17 cellular contexts compared by ENCODE assay signal in genomic region chr4:167171928-167172327, GRCh38.
A peak's percentile ranks its signal among the peaks of the same experiment; 100 is the strongest.
DNase-seq lines count a peak whose midpoint lies in the region; ATAC-seq and TF ChIP-seq lines count a peak whose summit lies in the region.
"Had no signal": no experiment of that assay in that cellular context is flagged by ENCODE, and none has a peak within 500 bp of the region (broad histone marks: within the 10 kb centered on the region; RNA-seq: fewer than 3 reads in every experiment).

No MANE protein-coding gene starts in this region.

- no peak for ATAC-seq in WTC11
- ATAC-seq: CD8-positive, alpha-beta T cell had no signal

- no peaks in the 10 kb centered on the region for H3K36me3 Mint-ChIP-seq in WTC11
- H3K36me3 Mint-ChIP-seq: CD8-positive, alpha-beta T cell had no signal

- peaks cover 9% of the 10 kb centered on the region for H3K4me1 Mint-ChIP-seq in WTC11
- H3K4me1 Mint-ChIP-seq: B cell had no signal

- H3K27ac Mint-ChIP-seq in WTC11, result 0 out of 2 replicates have a peak overlapping the region, but pooled peaks have one; percentile 38
- H3K27ac Mint-ChIP-seq: B cell; CD4-positive, alpha-beta T cell; CD8-positive, alpha-beta T cell had no signal

- DNase-seq in WTC11 (ENCODE audit: low spot score) (no peak), medulla oblongata (ENCODE audit: extremely low spot score) (peak; percentile 21), pons (ENCODE audit: low spot score) (peak; percentile 45), NCI-H2107 treated with DMSO at 0.1 percent for 48 hours (lab: John Stamatoyannopoulos, UW; ENCODE audit: unreplicated experiment) (no peak), NCI-H2171 (lab: John Stamatoyannopoulos, UW) (no peak), DMS79 (lab: John Stamatoyannopoulos, UW) (no peak)
- no peak for DNase-seq in activated CD4-positive, alpha-beta T cell treated with anti-CD3 and anti-CD28 coated beads, Interleukin-2, amount 50 U/mL, for 4 hours
- DNase-seq: 8988T; ACHN; Caco-2; Calu3; CD4-positive, alpha-beta T cell; CD8-positive, alpha-beta T cell; DMS53; DMS79 treated with DMSO at 0.1 percent for 48 hours; GF-D8 had no signal

- POLR2A ChIA-PET in WTC11 (lab: Charles Lee), result no interaction called here

- no peaks in the 10 kb centered on the region for H3K27me3 Mint-ChIP-seq in WTC11 (ENCODE audit: low read depth)
- H3K27me3 Mint-ChIP-seq: B cell; CD4-positive, alpha-beta T cell had no signal

- H3K9me3 Mint-ChIP-seq in WTC11, result peaks cover 6% of the 10 kb centered on the region; the same call in 1 of the 2 replicates

- TF ChIP-seq CTCF in WTC11 (IDR thresholded peaks at IDR 0.05), result no peak

- CTCF ChIA-PET in WTC11 (lab: Charles Lee), result no interaction called here

- H3K4me3 Mint-ChIP-seq in WTC11, result no peak overlapping the region
- H3K4me3 Mint-ChIP-seq: B cell; CD4-positive, alpha-beta T cell; CD8-positive, alpha-beta T cell had no signal

TF ChIP-seq in WTC11, 78 proteins besides CTCF, POLR2A, EP300 and RAD21:
- no peak for TF ChIP-seq ZNF396 (CRISPR knock-in tag; IDR thresholded peaks at IDR 0.05; ENCODE audit: borderline replicate concordance)
- TF ChIP-seq ZMAT4 (CRISPR knock-in tag; IDR thresholded peaks at IDR 0.05), result no peak
- no peak for TF ChIP-seq E2F5 (CRISPR knock-in tag; IDR thresholded peaks at IDR 0.05)
- TF ChIP-seq NFATC4 (CRISPR knock-in tag; IDR thresholded peaks at IDR 0.05), result no peak

Comparison
In these comparisons a context has a peak if more than half of its experiments do, and no peak if none do; other contexts are left out.
1. DNase-seq: peak in medulla oblongata (single experiment) and pons (single experiment); none in WTC11 (single experiment), activated CD4-positive, alpha-beta T cell treated with anti-CD3 and anti-CD28 coated beads, Interleukin-2, amount 50 U/mL, for 4 hours (0 of 2), NCI-H2107 treated with DMSO at 0.1 percent for 48 hours (single experiment), NCI-H2171 (single experiment) and DMS79 (single experiment).